In the genomic region with DNA sequence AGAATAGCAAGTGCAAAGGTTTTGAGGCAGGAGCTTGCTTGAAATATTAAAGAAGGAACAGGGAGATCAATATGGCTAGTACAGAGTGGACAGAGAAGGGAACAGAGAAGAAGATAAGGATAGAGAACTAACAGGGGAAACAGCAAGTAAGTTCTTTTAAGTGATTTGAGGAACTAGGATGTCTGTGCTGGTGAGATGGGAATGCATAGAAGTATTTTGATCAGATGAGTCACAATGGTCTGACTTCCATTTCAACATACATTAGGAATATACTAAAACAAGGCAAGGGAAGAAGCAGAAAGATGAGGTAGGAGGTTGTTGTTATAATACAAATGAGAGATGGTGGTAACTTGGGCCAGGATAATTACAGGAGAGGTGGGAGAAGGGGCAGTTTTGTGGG, we compare ENCODE assay signal across 1 cellular context.
TF ChIP-seq lines count a peak whose summit lies in the region.

No MANE protein-coding gene starts in this region.

TF ChIP-seq in SK-N-SH, 30 proteins besides CTCF, POLR2A, EP300 and RAD21 (continued from another document):
- no peak for TF ChIP-seq CHD2 (IDR thresholded peaks at IDR 0.05; ENCODE audit: low read length, partially characterized antibody)
